In genomic region chr14:22565391-22565945, GRCh38 we compare ENCODE assay signal across 8 cellular contexts. TPM values are rescaled to one million over a fixed set of nuclear protein-coding genes. Genes with fewer than 3 reads are reported as not detected.
DNase-seq lines count a peak whose midpoint lies in the region; ATAC-seq lines count a peak whose summit lies in the region.
"Had no signal": no experiment of that assay in that cellular context is flagged by ENCODE, and none has a peak within 500 bp of the region (broad histone marks: within the 10 kb centered on the region; RNA-seq: fewer than 3 reads in every experiment).

No MANE protein-coding gene starts in this region.

- H3K9me3 Mint-ChIP-seq in activated T-helper 2 cell treated with anti-CD3 and anti-CD28 coated beads, Interferon-gamma antibody, Interleukin-2, Interleukin-4, amounts not matched to agents 10 μg/mL and 5 μg/mL and 100 μg/mL, durations not matched to agents 14 hours and 24 hours and 36 hours, result no peaks in the 10 kb centered on the region
- H3K9me3 Mint-ChIP-seq in stimulated activated effector memory CD8-positive, alpha-beta T cell treated with anti-CD3 and anti-CD28 coated beads, Interleukin-12 subunit alpha, Interleukin-12 subunit beta, amount 100 ng/mL, for 72 hours, result no peaks in the 10 kb centered on the region

- peaks cover 61% of the 10 kb centered on the region for H3K36me3 Mint-ChIP-seq in activated T-helper 2 cell treated with anti-CD3 and anti-CD28 coated beads, Interferon-gamma antibody, Interleukin-2, Interleukin-4, amounts not matched to agents 10 μg/mL and 5 μg/mL and 100 μg/mL, durations not matched to agents 14 hours and 24 hours and 36 hours (ENCODE audit: low read depth)
- peaks cover 92% of the 10 kb centered on the region for H3K36me3 Mint-ChIP-seq in stimulated activated effector memory CD8-positive, alpha-beta T cell treated with anti-CD3 and anti-CD28 coated beads, Interleukin-12 subunit alpha, Interleukin-12 subunit beta, amount 100 ng/mL, for 72 hours

- H3K4me1 Mint-ChIP-seq in activated T-helper 2 cell treated with anti-CD3 and anti-CD28 coated beads, Interferon-gamma antibody, Interleukin-2, Interleukin-4, amounts not matched to agents 10 μg/mL and 5 μg/mL and 100 μg/mL, durations not matched to agents 14 hours and 24 hours and 36 hours (ENCODE audit: low read depth), result peaks cover 83% of the 10 kb centered on the region
- peaks cover 84% of the 10 kb centered on the region for H3K4me1 Mint-ChIP-seq in stimulated activated effector memory CD8-positive, alpha-beta T cell treated with anti-CD3 and anti-CD28 coated beads, Interleukin-12 subunit alpha, Interleukin-12 subunit beta, amount 100 ng/mL, for 72 hours

- intact Hi-C loops in activated T-helper 2 cell treated with anti-CD3 and anti-CD28 coated beads, Interferon-gamma antibody, Interleukin-2, Interleukin-4, amounts not matched to agents 10 μg/mL and 5 μg/mL and 100 μg/mL, durations not matched to agents 14 hours and 24 hours and 36 hours (cut with micrococcal nuclease), result loop anchor here (5.0 kb wide), 1 partner anchor 33 kb away; no protein-coding TSS in a partner anchor

- H3K27ac Mint-ChIP-seq in activated T-helper 2 cell treated with anti-CD3 and anti-CD28 coated beads, Interferon-gamma antibody, Interleukin-2, Interleukin-4, amounts not matched to agents 10 μg/mL and 5 μg/mL and 100 μg/mL, durations not matched to agents 14 hours and 24 hours and 36 hours, result peak overlapping the region; percentile 98
- peak overlapping the region; percentile 99 for H3K27ac Mint-ChIP-seq in stimulated activated effector memory CD8-positive, alpha-beta T cell treated with anti-CD3 and anti-CD28 coated beads, Interleukin-12 subunit alpha, Interleukin-12 subunit beta, amount 100 ng/mL, for 72 hours

- no peak for DNase-seq in activated T-helper 2 cell treated with anti-CD3 and anti-CD28 coated beads, Interferon-gamma antibody, Interleukin-2, Interleukin-4, amounts not matched to agents 10 μg/mL and 5 μg/mL and 100 μg/mL, durations not matched to agents 14 hours and 24 hours and 36 hours (ENCODE audit: low spot score)
- no peak for DNase-seq in stimulated activated effector memory CD8-positive, alpha-beta T cell treated with anti-CD3 and anti-CD28 coated beads, Interleukin-12 subunit alpha, Interleukin-12 subunit beta, amount 100 ng/mL, for 72 hours (ENCODE audit: low spot score in 2 of 2)
- DNase-seq in DMS79 (lab: John Stamatoyannopoulos, UW), result no peak
- no peak for DNase-seq in NCI-H1417 treated with DMSO at 0.1 percent for 48 hours (lab: John Stamatoyannopoulos, UW)
- no peak for DNase-seq in hippocampal formation (lab: John Stamatoyannopoulos, UW)
- DNase-seq: NCI-H446 had no signal

- no peaks in the 10 kb centered on the region for H3K27me3 Mint-ChIP-seq in activated T-helper 2 cell treated with anti-CD3 and anti-CD28 coated beads, Interferon-gamma antibody, Interleukin-2, Interleukin-4, amounts not matched to agents 10 μg/mL and 5 μg/mL and 100 μg/mL, durations not matched to agents 14 hours and 24 hours and 36 hours (ENCODE audit: low read depth)

- H3K4me3 Mint-ChIP-seq in activated T-helper 2 cell treated with anti-CD3 and anti-CD28 coated beads, Interferon-gamma antibody, Interleukin-2, Interleukin-4, amounts not matched to agents 10 μg/mL and 5 μg/mL and 100 μg/mL, durations not matched to agents 14 hours and 24 hours and 36 hours (ENCODE audit: low read depth), result peak overlapping the region; percentile 63
- peak overlapping the region; percentile 78 for H3K4me3 Mint-ChIP-seq in stimulated activated effector memory CD8-positive, alpha-beta T cell treated with anti-CD3 and anti-CD28 coated beads, Interleukin-12 subunit alpha, Interleukin-12 subunit beta, amount 100 ng/mL, for 72 hours

- ATAC-seq in GM19043 (IDR thresholded peaks at IDR 0.05; ENCODE audit: low read depth, unreplicated experiment) (peak; percentile 37), HG02870 (IDR thresholded peaks at IDR 0.05; ENCODE audit: unreplicated experiment) (peak; percentile 31)
- no peak for ATAC-seq in stimulated activated effector memory CD8-positive, alpha-beta T cell treated with anti-CD3 and anti-CD28 coated beads, Interleukin-12 subunit alpha, Interleukin-12 subunit beta, amount 100 ng/mL, for 72 hours

RNA-seq across cellular contexts. Expression of gene DAD1, which starts 23.6 kb away (rescaled TPM):
- total RNA-seq in activated T-helper 2 cell treated with anti-CD3 and anti-CD28 coated beads, Interferon-gamma antibody, Interleukin-2, Interleukin-4, amounts not matched to agents 10 μg/mL and 5 μg/mL and 100 μg/mL, durations not matched to agents 14 hours and 24 hours and 36 hours, result 246 and 256 TPM in 2 replicates

RNA-seq across cellular contexts. Expression of gene ABHD4, which starts 32.6 kb away (rescaled TPM):
- 9.2 and 10.8 TPM in 2 replicates for total RNA-seq in activated T-helper 2 cell treated with anti-CD3 and anti-CD28 coated beads, Interferon-gamma antibody, Interleukin-2, Interleukin-4, amounts not matched to agents 10 μg/mL and 5 μg/mL and 100 μg/mL, durations not matched to agents 14 hours and 24 hours and 36 hours
